15 cellular contexts compared by ENCODE assay signal in genomic region chr22:47883757-47884156, GRCh38.
"Had no signal": no experiment of that assay in that cellular context is flagged by ENCODE, and none has a peak within 500 bp of the region (broad histone marks: within the 10 kb centered on the region; RNA-seq: fewer than 3 reads in every experiment).

No MANE protein-coding gene starts in this region.

- DNase-seq: cortex of kidney; effector CD8-positive, alpha-beta T cell; effector memory CD8-positive, alpha-beta T cell; endodermal cell; foreskin keratinocyte; heart left ventricle; hippocampal formation; left cardiac atrium; left lung; left ventricle myocardium superior; lower lobe of right lung; mesenchymal stem cell; mucosa of descending colon had no signal

- H3K4me3 ChIP-seq: esophagus muscularis mucosa, gastroesophageal sphincter, heart left ventricle, left lung, lower lobe of right lung, mucosa of descending colon had no signal

- H3K9me3 ChIP-seq: esophagus muscularis mucosa, gastroesophageal sphincter, heart left ventricle, left lung, lower lobe of right lung, mucosa of descending colon had no signal

- H3K27ac ChIP-seq: esophagus muscularis mucosa, foreskin keratinocyte, gastroesophageal sphincter, heart left ventricle, left lung, lower lobe of right lung had no signal

- H3K36me3 ChIP-seq: esophagus muscularis mucosa, gastroesophageal sphincter, heart left ventricle, left lung, lower lobe of right lung had no signal

- H3K4me1 ChIP-seq: esophagus muscularis mucosa, foreskin keratinocyte, gastroesophageal sphincter, heart left ventricle, left lung, lower lobe of right lung had no signal

- H3K27me3 ChIP-seq: foreskin keratinocyte, left lung had no signal

- ATAC-seq: effector memory CD8-positive, alpha-beta T cell; foreskin keratinocyte; gastroesophageal sphincter; heart left ventricle; left cardiac atrium; left lung; left ventricle myocardium superior; lower lobe of right lung; mucosa of descending colon had no signal
